In genomic region chr2:53768233-53768542, GRCh38 we compare ENCODE assay signal across 8 cellular contexts. TPM values are rescaled to one million over a fixed set of nuclear protein-coding genes. Genes with fewer than 3 reads are reported as not detected.
A peak's percentile ranks its signal among the peaks of the same experiment; 100 is the strongest.
DNase-seq lines count a peak whose midpoint lies in the region; ATAC-seq and TF ChIP-seq lines count a peak whose summit lies in the region.

No MANE protein-coding gene starts in this region.

- no peak for TF ChIP-seq POLR2A in Peyer's patch (IDR thresholded peaks at IDR 0.05)

- no peaks in the 10 kb centered on the region for H3K9me3 Mint-ChIP-seq in CD8-positive, alpha-beta memory T cell

- peaks cover 26 to 40% (median 32%) of the 10 kb centered on the region in 3 donors for H3K4me1 Mint-ChIP-seq in CD8-positive, alpha-beta memory T cell

- CTCF ChIA-PET in CD8-positive, alpha-beta memory T cell (lab: Charles Lee): interaction anchor here (0.9 to 1.8 kb wide), 3 partner anchors 8 to 19 kb away, joined by 4 to 8 read pairs (median 5); partner anchors contain the start of genes ASB3 and ERLEC1

- intact Hi-C loops in dorsolateral prefrontal cortex (cut with DNase I): no loop called here

- H3K4me3 ChIP-seq in CD8-positive, alpha-beta memory T cell (ENCODE audit: low read length): peak overlapping the region; percentile 90
- H3K4me3 ChIP-seq in Peyer's patch: peak overlapping the region; percentile 67 to 85 (median 78)
- peak overlapping the region; percentile 58 to 96 (median 80) for H3K4me3 ChIP-seq in dorsolateral prefrontal cortex
- H3K4me3 ChIP-seq in mononuclear cell (ENCODE audit: low read length): peak overlapping the region; percentile 60

- TF ChIP-seq CTCF in Peyer's patch (IDR thresholded peaks at IDR 0.05): no peak
- no peak for TF ChIP-seq CTCF in dorsolateral prefrontal cortex (IDR thresholded peaks at IDR 0.05 in 54 of 56, conservative IDR thresholded peaks at IDR 0.05 in 2 of 56; ENCODE audit: low read depth in 1 of 56, partially characterized antibody in 56 of 56)

- peaks cover 4% of the 10 kb centered on the region for H3K4me1 ChIP-seq in CD8-positive, alpha-beta memory T cell (ENCODE audit: insufficient read depth, low read length)
- peaks cover 0 to 4% (median 0%) of the 10 kb centered on the region in 4 donors for H3K4me1 ChIP-seq in Peyer's patch
- H3K4me1 ChIP-seq in mononuclear cell (ENCODE audit: insufficient read depth, low read length): peaks cover 13% of the 10 kb centered on the region

- H3K27ac ChIP-seq in CD8-positive, alpha-beta memory T cell (ENCODE audit: low read depth, low read length): peak overlapping the region; percentile 78
- H3K27ac ChIP-seq in Peyer's patch: peak overlapping the region; percentile 59 to 85 (median 75)
- peak overlapping the region in 41 of 59 donors; percentile 73 to 94 (median 86) for H3K27ac ChIP-seq in dorsolateral prefrontal cortex

- peaks cover 5% of the 10 kb centered on the region for H3K36me3 ChIP-seq in CD8-positive, alpha-beta memory T cell (ENCODE audit: insufficient read depth, low read length)
- peaks cover 0 to under 1% (median 0%) of the 10 kb centered on the region in 3 donors for H3K36me3 ChIP-seq in Peyer's patch

- H3K9me3 ChIP-seq in CD8-positive, alpha-beta memory T cell (ENCODE audit: low read length): no peaks in the 10 kb centered on the region
- H3K9me3 ChIP-seq in Peyer's patch: no peaks in the 10 kb centered on the region
- H3K9me3 ChIP-seq in mononuclear cell (ENCODE audit: low read depth, low read length): no peaks in the 10 kb centered on the region

- H3K27ac Mint-ChIP-seq in CD8-positive, alpha-beta memory T cell: peak overlapping the region; percentile 85 to 97 (median 95)

- POLR2A ChIA-PET in CD8-positive, alpha-beta memory T cell (lab: Charles Lee): interaction anchor here (0.7 to 2.6 kb wide), 4 partner anchors 8 to 1476 kb away, joined by 3 to 17 read pairs (median 6); partner anchors contain the start of genes ASB3 and ERLEC1

- peak overlapping the region; percentile 87 to 99 (median 94) for H3K4me3 Mint-ChIP-seq in CD8-positive, alpha-beta memory T cell

- peak; percentile 55 for ATAC-seq in GM18909 (IDR thresholded peaks at IDR 0.05; ENCODE audit: poor library complexity, unreplicated experiment)
- ATAC-seq in HG03108 (IDR thresholded peaks at IDR 0.05; ENCODE audit: unreplicated experiment): peak; percentile 43

- peaks cover 0 to 25% (median 5%) of the 10 kb centered on the region in 3 donors for H3K36me3 Mint-ChIP-seq in CD8-positive, alpha-beta memory T cell

- no peaks in the 10 kb centered on the region for H3K27me3 Mint-ChIP-seq in CD8-positive, alpha-beta memory T cell

- DNase-seq in CD8-positive, alpha-beta memory T cell: no peak
- no peak for DNase-seq in Peyer's patch
- peak in 4 of 10 donors; percentile 39 to 63 (median 43) for DNase-seq in dorsolateral prefrontal cortex
- no peak for DNase-seq in NCI-H774 (lab: John Stamatoyannopoulos, UW)
- no peak for DNase-seq in activated CD4-positive, alpha-beta T cell treated with anti-CD3 and anti-CD28 coated beads, Interleukin-2, amount 50 U/mL, for 48 hours

- no peaks in the 10 kb centered on the region for H3K27me3 ChIP-seq in CD8-positive, alpha-beta memory T cell (ENCODE audit: insufficient read depth, low read length, poor library complexity, severe bottlenecking)
- H3K27me3 ChIP-seq in Peyer's patch: no peaks in the 10 kb centered on the region
- no peaks in the 10 kb centered on the region for H3K27me3 ChIP-seq in dorsolateral prefrontal cortex
- H3K27me3 ChIP-seq in mononuclear cell (ENCODE audit: insufficient read depth, low read length): no peaks in the 10 kb centered on the region

RNA-seq across cellular contexts. Expression of gene CHAC2, which starts 0.6 kb away (rescaled TPM):
- total RNA-seq in CD8-positive, alpha-beta memory T cell: 10 to 100 TPM; 25.6 to 27.4 TPM
- polyA plus RNA-seq in CD8-positive, alpha-beta memory T cell: 3.8 TPM
- total RNA-seq in Peyer's patch (1 to 10 TPM in 3 of 4 donors, not detected in 1; 1.9 to 3.2 (median 2.9) TPM), dorsolateral prefrontal cortex (1 to 10 TPM in 106 of 120 experiments, under 1 TPM in 14; 0.34 to 4.3 (median 1.8) TPM), mononuclear cell (0.52 TPM)

RNA-seq across cellular contexts. Expression of gene ASB3, which starts 18.6 kb away (rescaled TPM):
- 10 to 100 TPM; 17.8 to 24.4 TPM for total RNA-seq in CD8-positive, alpha-beta memory T cell
- 18.0 TPM for polyA plus RNA-seq in CD8-positive, alpha-beta memory T cell
- 10 to 100 TPM; 11.7 to 30.5 (median 18.3) TPM for total RNA-seq in Peyer's patch
- 10 to 100 TPM; 32.1 to 88.1 (median 57.9) TPM for total RNA-seq in dorsolateral prefrontal cortex
- 33.7 TPM for total RNA-seq in mononuclear cell

RNA-seq across cellular contexts. Expression of gene ERLEC1, which starts 18.7 kb away (rescaled TPM):
- 10 to 100 TPM; 25.4 to 26.4 TPM for total RNA-seq in CD8-positive, alpha-beta memory T cell
- polyA plus RNA-seq in CD8-positive, alpha-beta memory T cell: 43.9 TPM
- total RNA-seq in Peyer's patch (10 to 100 TPM; 28.1 to 69.3 (median 55.4) TPM), dorsolateral prefrontal cortex (10 to 100 TPM; 22.6 to 82.8 (median 55.2) TPM), mononuclear cell (27.3 TPM)

Comparison
In these comparisons a context has a peak if more than half of its experiments do, and no peak if none do; other contexts are left out.
1. RNA of gene CHAC2, which starts 0.6 kb away (total RNA-seq): 25.6 to 27.4 TPM in CD8-positive, alpha-beta memory T cell; 1.9 to 3.2 TPM in Peyer's patch, 0.34 to 4.3 TPM in dorsolateral prefrontal cortex and 0.52 TPM in mononuclear cell (single experiment); every median in the first group is over 4 times any median in the second.
2. Peak in every context shown above with its lines, with median percentiles within 50 percentile points of each other: H3K27ac ChIP-seq and H3K4me3 ChIP-seq.